In genomic region chr10:3069876-3070275, GRCh38 we compare ENCODE assay signal across 11 cellular contexts. TPM values are rescaled to one million over a fixed set of nuclear protein-coding genes. Genes with fewer than 3 reads are reported as not detected.
DNase-seq lines count a peak whose midpoint lies in the region; ATAC-seq and TF ChIP-seq lines count a peak whose summit lies in the region.
"Had no signal": no experiment of that assay in that cellular context is flagged by ENCODE, and none has a peak within 500 bp of the region (broad histone marks: within the 10 kb centered on the region; RNA-seq: fewer than 3 reads in every experiment).

No MANE protein-coding gene starts in this region.

- H3K4me1 ChIP-seq in RWPE2 (ENCODE audit: insufficient read depth, poor library complexity, severe bottlenecking), result peaks cover 39% of the 10 kb centered on the region
- H3K4me1 ChIP-seq in MM.1S (ENCODE audit: low read length), result no peaks in the 10 kb centered on the region

- H3K4me3 ChIP-seq in RWPE2 (ENCODE audit: severe bottlenecking) (peak overlapping the region; percentile 93), MM.1S (ENCODE audit: low read length) (no peak overlapping the region)

- DNase-seq in activated naive CD4-positive, alpha-beta T cell treated with anti-CD3 and anti-CD28 coated beads for 36 hours, result no peak
- DNase-seq in activated naive CD4-positive, alpha-beta T cell treated with Interleukin-2 at 50 U/mL for 16 hours, result no peak
- DNase-seq in RWPE2 (ENCODE audit: low spot score) (no peak), epithelial cell of prostate (ENCODE audit: low read depth, low spot score) (no peak), globus pallidus (ENCODE audit: low spot score) (no peak), MM.1S (no peak)
- DNase-seq: activated gamma-delta T cell treated with Interleukin-2 at 50 U/mL for 16 hours, left lung, NCI-H2029 treated with DMSO at 0.1 percent for 48 hours had no signal

- H3K27me3 ChIP-seq in RWPE2 (ENCODE audit: insufficient read depth, poor library complexity, severe bottlenecking) (no peaks in the 10 kb centered on the region), MM.1S (replicated peaks; ENCODE audit: insufficient read depth, low read length) (no peaks in the 10 kb centered on the region)

- CTCF ChIA-PET in activated naive CD4-positive, alpha-beta T cell treated with anti-CD3 and anti-CD28 coated beads for 36 hours (lab: Charles Lee), result interaction anchor here (0.6 kb wide), 1 partner anchor 26 kb away, joined by 3 read pairs; no protein-coding TSS in a partner anchor

- no peaks in the 10 kb centered on the region for H3K9me2 ChIP-seq in MM.1S (replicated peaks; ENCODE audit: insufficient read depth, low read length)

- no peaks in the 10 kb centered on the region for H4K20me1 ChIP-seq in MM.1S (ENCODE audit: insufficient read depth, low read length)

- no peaks in the 10 kb centered on the region for H3F3A ChIP-seq in MM.1S (ENCODE audit: insufficient read depth, low read length)

- H3K9me3 ChIP-seq in RWPE2 (ENCODE audit: severe bottlenecking) (no peaks in the 10 kb centered on the region), MM.1S (replicated peaks; ENCODE audit: insufficient read depth, low read length) (no peaks in the 10 kb centered on the region)
- H3K9me3 ChIP-seq: left lung had no signal

- H2AFZ ChIP-seq in MM.1S (ENCODE audit: low read length), result no peak overlapping the region

- peak overlapping the region; percentile 11 for H3K27ac Mint-ChIP-seq in activated naive CD4-positive, alpha-beta T cell treated with anti-CD3 and anti-CD28 coated beads for 36 hours
- no peak overlapping the region for H3K27ac Mint-ChIP-seq in stimulated activated memory B cell treated with anti-CD40 and anti-IgM and Interleukin-4, amounts not matched to agents 10 μg/mL and 1 μg/mL and 100 μg/mL, for 72 hours

- H3K4me3 Mint-ChIP-seq in activated naive CD4-positive, alpha-beta T cell treated with anti-CD3 and anti-CD28 coated beads for 36 hours, result peak overlapping the region; percentile 76
- peak overlapping the region; percentile 31 for H3K4me3 Mint-ChIP-seq in stimulated activated memory B cell treated with anti-CD40 and anti-IgM and Interleukin-4, amounts not matched to agents 10 μg/mL and 1 μg/mL and 100 μg/mL, for 72 hours

- peaks cover 53% of the 10 kb centered on the region for H3K36me3 ChIP-seq in RWPE2 (ENCODE audit: low read depth)
- no peaks in the 10 kb centered on the region for H3K36me3 ChIP-seq in MM.1S (replicated peaks; ENCODE audit: insufficient read depth, low read length)
- H3K36me3 ChIP-seq: left lung had no signal

- no peak overlapping the region for H3K4me2 ChIP-seq in MM.1S (ENCODE audit: low read depth, low read length)

- ATAC-seq in RWPE2 (ENCODE audit: low read depth) (no peak), HG03565 (IDR thresholded peaks at IDR 0.05; ENCODE audit: unreplicated experiment) (no peak)
- ATAC-seq in stimulated activated memory B cell treated with anti-CD40 and anti-IgM and Interleukin-4, amounts not matched to agents 10 μg/mL and 1 μg/mL and 100 μg/mL, for 72 hours, result no peak
- ATAC-seq: left lung had no signal

- intact Hi-C loops in activated naive CD4-positive, alpha-beta T cell treated with anti-CD3 and anti-CD28 coated beads for 36 hours (cut with micrococcal nuclease), result no loop called here

- peaks cover 9% of the 10 kb centered on the region for H3K27me3 Mint-ChIP-seq in activated naive CD4-positive, alpha-beta T cell treated with anti-CD3 and anti-CD28 coated beads for 36 hours (ENCODE audit: low read depth)
- no peaks in the 10 kb centered on the region for H3K27me3 Mint-ChIP-seq in stimulated activated memory B cell treated with anti-CD40 and anti-IgM and Interleukin-4, amounts not matched to agents 10 μg/mL and 1 μg/mL and 100 μg/mL, for 72 hours

- H3K27ac ChIP-seq in RWPE2 (ENCODE audit: poor library complexity, severe bottlenecking) (peak overlapping the region; percentile 64), epithelial cell of prostate (peak overlapping the region; percentile 51), MM.1S (ENCODE audit: low read length) (no peak overlapping the region)
- H3K27ac ChIP-seq: left lung had no signal

- no peak overlapping the region for H3K9ac ChIP-seq in MM.1S (ENCODE audit: low read length)

- no peaks in the 10 kb centered on the region for H3K9me3 Mint-ChIP-seq in activated naive CD4-positive, alpha-beta T cell treated with anti-CD3 and anti-CD28 coated beads for 36 hours
- H3K9me3 Mint-ChIP-seq in stimulated activated memory B cell treated with anti-CD40 and anti-IgM and Interleukin-4, amounts not matched to agents 10 μg/mL and 1 μg/mL and 100 μg/mL, for 72 hours, result no peaks in the 10 kb centered on the region

- TF ChIP-seq CTCF in RWPE2 (IDR thresholded peaks at IDR 0.05; ENCODE audit: poor library complexity, severe bottlenecking), result no peak
- TF ChIP-seq CTCF in MM.1S (IDR thresholded peaks at IDR 0.05; ENCODE audit: low read length), result no peak

- H3K79me2 ChIP-seq in MM.1S (ENCODE audit: low read length), result no peaks in the 10 kb centered on the region

- H3K36me3 Mint-ChIP-seq in activated naive CD4-positive, alpha-beta T cell treated with anti-CD3 and anti-CD28 coated beads for 36 hours (ENCODE audit: low read depth), result peaks cover 42% of the 10 kb centered on the region
- peaks cover 44% of the 10 kb centered on the region for H3K36me3 Mint-ChIP-seq in stimulated activated memory B cell treated with anti-CD40 and anti-IgM and Interleukin-4, amounts not matched to agents 10 μg/mL and 1 μg/mL and 100 μg/mL, for 72 hours

- peaks cover 52% of the 10 kb centered on the region for H3K4me1 Mint-ChIP-seq in activated naive CD4-positive, alpha-beta T cell treated with anti-CD3 and anti-CD28 coated beads for 36 hours (ENCODE audit: low read depth)
- peaks cover 58% of the 10 kb centered on the region for H3K4me1 Mint-ChIP-seq in stimulated activated memory B cell treated with anti-CD40 and anti-IgM and Interleukin-4, amounts not matched to agents 10 μg/mL and 1 μg/mL and 100 μg/mL, for 72 hours

RNA-seq across cellular contexts. Expression of gene PFKP, which starts 2.5 kb away (rescaled TPM):
- total RNA-seq in activated naive CD4-positive, alpha-beta T cell treated with anti-CD3 and anti-CD28 coated beads for 36 hours, result 10 to 100 TPM; 96.2 to 99.7 TPM
